1 cellular context compared by ENCODE assay signal in the genomic region with DNA sequence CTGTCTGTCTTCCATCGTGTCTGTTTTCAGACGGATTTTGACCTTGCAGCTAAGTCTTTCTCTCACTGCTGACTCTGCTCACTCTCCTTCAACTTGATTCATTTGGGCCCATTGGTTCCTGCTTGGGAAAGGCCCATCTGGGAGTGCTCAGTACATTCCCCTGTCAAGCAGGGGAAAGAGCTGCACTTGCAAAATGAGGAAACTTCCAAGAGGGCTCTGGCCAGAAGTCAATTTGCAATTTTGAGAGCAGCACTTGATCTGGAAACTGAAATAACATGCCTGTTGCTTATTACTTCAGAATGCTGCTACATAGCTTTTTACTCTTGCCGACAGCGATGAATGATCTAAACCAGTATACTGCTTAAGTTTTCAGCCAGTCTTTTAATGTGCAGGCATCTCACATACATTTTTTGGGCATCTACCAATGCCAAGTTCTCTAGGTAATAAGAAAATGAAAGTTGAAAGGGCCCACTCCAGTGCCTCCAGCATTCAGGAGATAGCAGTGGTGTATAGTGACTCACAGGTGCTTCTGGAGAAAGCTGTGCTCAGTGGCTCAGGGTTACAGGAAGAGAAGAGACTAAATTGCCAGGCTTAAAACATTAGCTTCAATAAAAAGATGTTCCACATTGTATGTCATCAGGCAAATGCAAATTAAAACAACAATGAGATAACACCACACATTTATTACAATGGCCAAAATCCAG.
TF ChIP-seq lines count a peak whose summit lies in the region.

No MANE protein-coding gene starts in this region.

TF ChIP-seq in SK-N-SH, 30 proteins besides CTCF, POLR2A, EP300 and RAD21 (continued from another document):
- TF ChIP-seq EZH2phosphoT487 (IDR thresholded peaks at IDR 0.05; ENCODE audit: borderline replicate concordance, low read depth) (no peak), TEAD4 (IDR thresholded peaks at IDR 0.05; ENCODE audit: borderline replicate concordance, insufficient read depth) (no peak), GABPA (IDR thresholded peaks at IDR 0.05; ENCODE audit: low read depth) (no peak), FOXJ3 (CRISPR knock-in tag; IDR thresholded peaks at IDR 0.05) (no peak), POLR2AphosphoS5 (IDR thresholded peaks at IDR 0.05; ENCODE audit: low read depth, low read length) (no peak), MXI1 (IDR thresholded peaks at IDR 0.05; ENCODE audit: low read depth, low read length) (no peak), MEF2A (IDR thresholded peaks at IDR 0.05; ENCODE audit: borderline replicate concordance, low read depth) (no peak), JUND (IDR thresholded peaks at IDR 0.05) (no peak), FOXM1 (IDR thresholded peaks at IDR 0.05; ENCODE audit: low read depth) (no peak)
- TF ChIP-seq, protein P1, sequence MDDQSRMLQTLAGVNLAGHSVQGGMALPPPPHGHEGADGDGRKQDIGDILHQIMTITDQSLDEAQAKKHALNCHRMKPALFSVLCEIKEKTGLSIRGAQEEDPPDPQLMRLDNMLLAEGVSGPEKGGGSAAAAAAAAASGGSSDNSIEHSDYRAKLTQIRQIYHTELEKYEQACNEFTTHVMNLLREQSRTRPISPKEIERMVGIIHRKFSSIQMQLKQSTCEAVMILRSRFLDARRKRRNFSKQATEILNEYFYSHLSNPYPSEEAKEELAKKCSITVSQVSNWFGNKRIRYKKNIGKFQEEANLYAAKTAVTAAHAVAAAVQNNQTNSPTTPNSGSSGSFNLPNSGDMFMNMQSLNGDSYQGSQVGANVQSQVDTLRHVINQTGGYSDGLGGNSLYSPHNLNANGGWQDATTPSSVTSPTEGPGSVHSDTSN (IDR thresholded peaks at IDR 0.05) = no peak
- TF ChIP-seq, protein P2, sequence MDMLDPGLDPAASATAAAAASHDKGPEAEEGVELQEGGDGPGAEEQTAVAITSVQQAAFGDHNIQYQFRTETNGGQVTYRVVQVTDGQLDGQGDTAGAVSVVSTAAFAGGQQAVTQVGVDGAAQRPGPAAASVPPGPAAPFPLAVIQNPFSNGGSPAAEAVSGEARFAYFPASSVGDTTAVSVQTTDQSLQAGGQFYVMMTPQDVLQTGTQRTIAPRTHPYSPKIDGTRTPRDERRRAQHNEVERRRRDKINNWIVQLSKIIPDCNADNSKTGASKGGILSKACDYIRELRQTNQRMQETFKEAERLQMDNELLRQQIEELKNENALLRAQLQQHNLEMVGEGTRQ (IDR thresholded peaks at IDR 0.05; ENCODE audit: borderline replicate concordance, low read depth, low read length) = no peak
